In the genomic region with DNA sequence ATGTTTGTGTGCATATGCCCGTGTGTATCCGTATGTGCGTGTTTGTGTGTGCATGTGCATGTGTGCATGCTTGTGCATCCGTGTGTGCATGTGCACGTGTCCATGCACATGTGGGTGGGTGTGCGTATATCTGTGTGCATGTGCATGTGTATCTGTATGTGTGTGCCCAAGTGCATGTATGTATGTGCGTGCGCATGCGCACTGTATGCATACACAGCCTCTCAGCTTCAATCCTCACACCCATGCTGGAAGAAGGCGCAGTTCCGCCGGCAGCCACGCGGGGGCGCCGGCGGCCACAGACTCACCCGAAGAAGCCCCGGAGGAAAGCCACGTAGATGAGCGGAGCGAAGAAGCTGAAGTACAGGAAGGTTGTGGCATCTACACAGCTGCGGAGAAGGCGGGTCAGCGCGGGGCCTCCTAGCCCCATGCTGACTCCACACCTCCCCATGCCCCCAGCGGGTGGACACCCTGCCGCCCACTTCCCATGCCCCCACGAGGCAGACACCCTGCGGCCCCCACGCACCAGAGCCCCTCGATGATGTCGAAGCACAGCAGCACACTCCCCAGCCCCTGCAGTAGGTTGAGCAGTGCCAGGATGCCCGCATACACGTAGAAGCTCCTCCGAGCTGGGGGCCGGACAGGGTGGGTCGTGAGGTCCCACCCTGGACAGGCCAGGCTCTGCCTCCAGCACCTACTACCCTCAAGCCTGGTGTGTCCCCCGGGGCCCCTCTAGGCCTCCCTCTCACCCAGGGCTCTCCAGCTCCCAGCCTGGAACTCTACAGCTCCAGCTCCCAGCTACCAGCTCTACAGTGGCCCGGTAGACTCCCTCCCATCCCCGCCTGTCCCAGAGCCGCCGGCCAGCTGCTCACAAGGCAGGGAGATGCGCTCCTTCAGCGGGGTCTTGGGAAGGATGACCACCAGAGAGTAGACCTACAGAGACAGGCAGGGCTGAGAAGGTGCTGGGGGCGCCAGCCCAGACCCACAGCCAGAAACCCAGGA, we compare ENCODE assay signal across 1 cellular context.
A peak's percentile ranks its signal among the peaks of the same experiment; 100 is the strongest.
TF ChIP-seq lines count a peak whose summit lies in the region.

No MANE protein-coding gene starts in this region.

TF ChIP-seq in K562, 482 proteins besides CTCF, POLR2A, EP300 and RAD21 (continued from another document):
- TF ChIP-seq, protein P1, sequence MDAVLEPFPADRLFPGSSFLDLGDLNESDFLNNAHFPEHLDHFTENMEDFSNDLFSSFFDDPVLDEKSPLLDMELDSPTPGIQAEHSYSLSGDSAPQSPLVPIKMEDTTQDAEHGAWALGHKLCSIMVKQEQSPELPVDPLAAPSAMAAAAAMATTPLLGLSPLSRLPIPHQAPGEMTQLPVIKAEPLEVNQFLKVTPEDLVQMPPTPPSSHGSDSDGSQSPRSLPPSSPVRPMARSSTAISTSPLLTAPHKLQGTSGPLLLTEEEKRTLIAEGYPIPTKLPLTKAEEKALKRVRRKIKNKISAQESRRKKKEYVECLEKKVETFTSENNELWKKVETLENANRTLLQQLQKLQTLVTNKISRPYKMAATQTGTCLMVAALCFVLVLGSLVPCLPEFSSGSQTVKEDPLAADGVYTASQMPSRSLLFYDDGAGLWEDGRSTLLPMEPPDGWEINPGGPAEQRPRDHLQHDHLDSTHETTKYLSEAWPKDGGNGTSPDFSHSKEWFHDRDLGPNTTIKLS (IDR thresholded peaks at IDR 0.05; ENCODE audit: borderline replicate concordance, low read depth), result peak; percentile 74; the same call in 1 of the 2 replicates
- TF ChIP-seq, protein P2, sequence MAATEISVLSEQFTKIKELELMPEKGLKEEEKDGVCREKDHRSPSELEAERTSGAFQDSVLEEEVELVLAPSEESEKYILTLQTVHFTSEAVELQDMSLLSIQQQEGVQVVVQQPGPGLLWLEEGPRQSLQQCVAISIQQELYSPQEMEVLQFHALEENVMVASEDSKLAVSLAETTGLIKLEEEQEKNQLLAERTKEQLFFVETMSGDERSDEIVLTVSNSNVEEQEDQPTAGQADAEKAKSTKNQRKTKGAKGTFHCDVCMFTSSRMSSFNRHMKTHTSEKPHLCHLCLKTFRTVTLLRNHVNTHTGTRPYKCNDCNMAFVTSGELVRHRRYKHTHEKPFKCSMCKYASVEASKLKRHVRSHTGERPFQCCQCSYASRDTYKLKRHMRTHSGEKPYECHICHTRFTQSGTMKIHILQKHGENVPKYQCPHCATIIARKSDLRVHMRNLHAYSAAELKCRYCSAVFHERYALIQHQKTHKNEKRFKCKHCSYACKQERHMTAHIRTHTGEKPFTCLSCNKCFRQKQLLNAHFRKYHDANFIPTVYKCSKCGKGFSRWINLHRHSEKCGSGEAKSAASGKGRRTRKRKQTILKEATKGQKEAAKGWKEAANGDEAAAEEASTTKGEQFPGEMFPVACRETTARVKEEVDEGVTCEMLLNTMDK (IDR thresholded peaks at IDR 0.05; ENCODE audit: borderline replicate concordance, insufficient read depth, low read depth, low read length, poor library complexity, severe bottlenecking), result peak; percentile 75
- peak; percentile 41 for TF ChIP-seq POLR2B (IDR thresholded peaks at IDR 0.05; ENCODE audit: low read depth, partially characterized antibody)
- TF ChIP-seq TCF3 (CRISPR knock-in tag; IDR thresholded peaks at IDR 0.05), result no peak
- no peak for TF ChIP-seq HLTF (IDR thresholded peaks at IDR 0.05)
- peak; percentile 27 for TF ChIP-seq CCNT2 (IDR thresholded peaks at IDR 0.05; ENCODE audit: borderline replicate concordance, extremely low read depth, insufficient read length, low read depth, low read length)
- TF ChIP-seq ESRRA (IDR thresholded peaks at IDR 0.05; ENCODE audit: borderline replicate concordance, low read depth), result no peak
- TF ChIP-seq MYC (IDR thresholded peaks at IDR 0.05; ENCODE audit: low read depth, low read length), result peak; percentile 44; the same call in 1 of the 2 replicates
- TF ChIP-seq MYC (CRISPR knock-in tag; IDR thresholded peaks at IDR 0.05; ENCODE audit: borderline replicate concordance, low read depth), result no peak
- peak; percentile 44 for TF ChIP-seq HMGN3 (IDR thresholded peaks at IDR 0.05; ENCODE audit: borderline replicate concordance, extremely low read depth, insufficient read length, low read depth, low read length)
